1 cellular context compared by ENCODE assay signal in the genomic region with DNA sequence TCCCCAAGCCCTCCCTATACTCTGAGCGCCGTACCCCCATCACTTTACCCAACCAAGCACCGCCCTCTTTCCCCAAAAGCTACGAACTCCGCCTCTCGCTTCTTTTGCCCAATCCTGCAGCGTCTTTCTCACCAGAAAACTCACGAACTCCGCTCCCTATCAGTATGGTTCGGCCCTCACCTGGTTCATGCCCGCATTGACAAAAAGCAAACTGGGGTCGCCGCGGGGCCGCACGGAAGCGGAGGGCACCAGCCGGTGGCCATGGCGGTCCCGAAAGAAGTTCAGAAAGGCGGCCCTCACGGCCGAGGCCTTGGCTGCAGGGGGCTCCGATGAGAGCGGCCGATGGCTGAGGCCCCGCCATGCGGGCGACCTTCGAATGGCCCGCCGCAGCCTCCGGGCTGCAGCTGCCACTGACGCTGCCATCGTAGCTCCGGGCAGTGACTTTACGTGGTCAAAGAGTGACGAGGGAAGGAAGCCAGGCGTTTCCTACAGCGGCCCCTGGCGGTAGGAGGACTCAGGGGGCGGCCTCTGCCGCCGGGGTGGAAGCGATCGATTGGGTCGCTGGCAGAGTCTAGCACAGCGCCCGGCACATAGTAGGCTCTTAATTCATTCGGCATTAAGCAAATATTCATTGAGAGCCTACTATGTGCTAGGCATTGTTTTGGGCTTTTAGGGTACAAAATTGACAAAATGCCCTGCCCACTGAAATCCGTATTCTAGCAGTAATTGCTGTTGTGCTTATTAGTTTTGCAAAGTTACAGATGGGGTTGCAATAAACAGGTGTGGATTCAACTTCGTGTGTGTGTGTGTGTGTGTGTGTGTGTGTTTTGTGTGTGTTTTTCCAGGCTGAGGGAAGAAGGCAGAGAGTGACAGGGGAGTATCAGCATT.
A peak's percentile ranks its signal among the peaks of the same experiment; 100 is the strongest.
TF ChIP-seq lines count a peak whose summit lies in the region.

A gene (minus strand): TSS at position 447 of the 888 bp plus-strand sequence. CDS start 24 bp downstream, at position 423.

TF ChIP-seq in HEK293, 187 proteins besides CTCF, POLR2A, EP300 and RAD21 (continued from another document and continues in another):
- TF ChIP-seq, protein P1, sequence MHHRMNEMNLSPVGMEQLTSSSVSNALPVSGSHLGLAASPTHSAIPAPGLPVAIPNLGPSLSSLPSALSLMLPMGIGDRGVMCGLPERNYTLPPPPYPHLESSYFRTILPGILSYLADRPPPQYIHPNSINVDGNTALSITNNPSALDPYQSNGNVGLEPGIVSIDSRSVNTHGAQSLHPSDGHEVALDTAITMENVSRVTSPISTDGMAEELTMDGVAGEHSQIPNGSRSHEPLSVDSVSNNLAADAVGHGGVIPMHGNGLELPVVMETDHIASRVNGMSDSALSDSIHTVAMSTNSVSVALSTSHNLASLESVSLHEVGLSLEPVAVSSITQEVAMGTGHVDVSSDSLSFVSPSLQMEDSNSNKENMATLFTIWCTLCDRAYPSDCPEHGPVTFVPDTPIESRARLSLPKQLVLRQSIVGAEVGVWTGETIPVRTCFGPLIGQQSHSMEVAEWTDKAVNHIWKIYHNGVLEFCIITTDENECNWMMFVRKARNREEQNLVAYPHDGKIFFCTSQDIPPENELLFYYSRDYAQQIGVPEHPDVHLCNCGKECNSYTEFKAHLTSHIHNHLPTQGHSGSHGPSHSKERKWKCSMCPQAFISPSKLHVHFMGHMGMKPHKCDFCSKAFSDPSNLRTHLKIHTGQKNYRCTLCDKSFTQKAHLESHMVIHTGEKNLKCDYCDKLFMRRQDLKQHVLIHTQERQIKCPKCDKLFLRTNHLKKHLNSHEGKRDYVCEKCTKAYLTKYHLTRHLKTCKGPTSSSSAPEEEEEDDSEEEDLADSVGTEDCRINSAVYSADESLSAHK (tag by site-specific recombination; IDR thresholded peaks at IDR 0.05): no peak
- TF ChIP-seq ZEB2 (tag by site-specific recombination; IDR thresholded peaks at IDR 0.05) (peak; percentile 83; the same call in 1 of the 2 replicates), ZNF549 (tag by site-specific recombination; IDR thresholded peaks at IDR 0.05) (no peak), ZNF785 (tag by site-specific recombination; IDR thresholded peaks at IDR 0.05) (0 out of 2 replicates have a peak, but pooled peaks have one; percentile 17), ZBTB21 (tag by site-specific recombination; IDR thresholded peaks at IDR 0.05) (peak; percentile 86), ZNF146 (tag by site-specific recombination; IDR thresholded peaks at IDR 0.05) (no peak; the same call in 1 of the 2 replicates), ZNF19 (tag by site-specific recombination; IDR thresholded peaks at IDR 0.05; ENCODE audit: low read depth) (no peak), ZNF501 (tag by site-specific recombination; IDR thresholded peaks at IDR 0.05) (peak; percentile 100), ZBTB48 (tag by site-specific recombination; IDR thresholded peaks at IDR 0.05) (no peak), ZNF292 (tag by site-specific recombination; IDR thresholded peaks at IDR 0.05; ENCODE audit: borderline replicate concordance, low read depth) (no peak), ZNF404 (tag by site-specific recombination; IDR thresholded peaks at IDR 0.05) (no peak), ZNF202 (tag by site-specific recombination; IDR thresholded peaks at IDR 0.05; ENCODE audit: borderline replicate concordance) (no peak), ZNF530 (tag by site-specific recombination; IDR thresholded peaks at IDR 0.05; ENCODE audit: low read depth) (no peak), KLF1 (tag by site-specific recombination; IDR thresholded peaks at IDR 0.05) (peak; percentile 22; the same call in 1 of the 2 replicates), ZNF133 (tag by site-specific recombination; IDR thresholded peaks at IDR 0.05) (no peak), GLIS1 (tag by site-specific recombination; IDR thresholded peaks at IDR 0.05) (no peak), ZNF24 (tag by site-specific recombination; IDR thresholded peaks at IDR 0.05) (peak; percentile 93), ZNF23 (tag by site-specific recombination; IDR thresholded peaks at IDR 0.05; ENCODE audit: borderline replicate concordance) (no peak; the same call in 1 of the 2 replicates)
- TF ChIP-seq, protein P2, sequence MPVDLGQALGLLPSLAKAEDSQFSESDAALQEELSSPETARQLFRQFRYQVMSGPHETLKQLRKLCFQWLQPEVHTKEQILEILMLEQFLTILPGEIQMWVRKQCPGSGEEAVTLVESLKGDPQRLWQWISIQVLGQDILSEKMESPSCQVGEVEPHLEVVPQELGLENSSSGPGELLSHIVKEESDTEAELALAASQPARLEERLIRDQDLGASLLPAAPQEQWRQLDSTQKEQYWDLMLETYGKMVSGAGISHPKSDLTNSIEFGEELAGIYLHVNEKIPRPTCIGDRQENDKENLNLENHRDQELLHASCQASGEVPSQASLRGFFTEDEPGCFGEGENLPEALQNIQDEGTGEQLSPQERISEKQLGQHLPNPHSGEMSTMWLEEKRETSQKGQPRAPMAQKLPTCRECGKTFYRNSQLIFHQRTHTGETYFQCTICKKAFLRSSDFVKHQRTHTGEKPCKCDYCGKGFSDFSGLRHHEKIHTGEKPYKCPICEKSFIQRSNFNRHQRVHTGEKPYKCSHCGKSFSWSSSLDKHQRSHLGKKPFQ (tag by site-specific recombination; IDR thresholded peaks at IDR 0.05): no peak
- TF ChIP-seq, protein P3, sequence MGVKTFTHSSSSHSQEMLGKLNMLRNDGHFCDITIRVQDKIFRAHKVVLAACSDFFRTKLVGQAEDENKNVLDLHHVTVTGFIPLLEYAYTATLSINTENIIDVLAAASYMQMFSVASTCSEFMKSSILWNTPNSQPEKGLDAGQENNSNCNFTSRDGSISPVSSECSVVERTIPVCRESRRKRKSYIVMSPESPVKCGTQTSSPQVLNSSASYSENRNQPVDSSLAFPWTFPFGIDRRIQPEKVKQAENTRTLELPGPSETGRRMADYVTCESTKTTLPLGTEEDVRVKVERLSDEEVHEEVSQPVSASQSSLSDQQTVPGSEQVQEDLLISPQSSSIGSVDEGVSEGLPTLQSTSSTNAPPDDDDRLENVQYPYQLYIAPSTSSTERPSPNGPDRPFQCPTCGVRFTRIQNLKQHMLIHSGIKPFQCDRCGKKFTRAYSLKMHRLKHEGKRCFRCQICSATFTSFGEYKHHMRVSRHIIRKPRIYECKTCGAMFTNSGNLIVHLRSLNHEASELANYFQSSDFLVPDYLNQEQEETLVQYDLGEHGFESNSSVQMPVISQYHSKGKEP (tag by site-specific recombination; IDR thresholded peaks at IDR 0.05): peak; percentile 88
- TF ChIP-seq, protein P4, sequence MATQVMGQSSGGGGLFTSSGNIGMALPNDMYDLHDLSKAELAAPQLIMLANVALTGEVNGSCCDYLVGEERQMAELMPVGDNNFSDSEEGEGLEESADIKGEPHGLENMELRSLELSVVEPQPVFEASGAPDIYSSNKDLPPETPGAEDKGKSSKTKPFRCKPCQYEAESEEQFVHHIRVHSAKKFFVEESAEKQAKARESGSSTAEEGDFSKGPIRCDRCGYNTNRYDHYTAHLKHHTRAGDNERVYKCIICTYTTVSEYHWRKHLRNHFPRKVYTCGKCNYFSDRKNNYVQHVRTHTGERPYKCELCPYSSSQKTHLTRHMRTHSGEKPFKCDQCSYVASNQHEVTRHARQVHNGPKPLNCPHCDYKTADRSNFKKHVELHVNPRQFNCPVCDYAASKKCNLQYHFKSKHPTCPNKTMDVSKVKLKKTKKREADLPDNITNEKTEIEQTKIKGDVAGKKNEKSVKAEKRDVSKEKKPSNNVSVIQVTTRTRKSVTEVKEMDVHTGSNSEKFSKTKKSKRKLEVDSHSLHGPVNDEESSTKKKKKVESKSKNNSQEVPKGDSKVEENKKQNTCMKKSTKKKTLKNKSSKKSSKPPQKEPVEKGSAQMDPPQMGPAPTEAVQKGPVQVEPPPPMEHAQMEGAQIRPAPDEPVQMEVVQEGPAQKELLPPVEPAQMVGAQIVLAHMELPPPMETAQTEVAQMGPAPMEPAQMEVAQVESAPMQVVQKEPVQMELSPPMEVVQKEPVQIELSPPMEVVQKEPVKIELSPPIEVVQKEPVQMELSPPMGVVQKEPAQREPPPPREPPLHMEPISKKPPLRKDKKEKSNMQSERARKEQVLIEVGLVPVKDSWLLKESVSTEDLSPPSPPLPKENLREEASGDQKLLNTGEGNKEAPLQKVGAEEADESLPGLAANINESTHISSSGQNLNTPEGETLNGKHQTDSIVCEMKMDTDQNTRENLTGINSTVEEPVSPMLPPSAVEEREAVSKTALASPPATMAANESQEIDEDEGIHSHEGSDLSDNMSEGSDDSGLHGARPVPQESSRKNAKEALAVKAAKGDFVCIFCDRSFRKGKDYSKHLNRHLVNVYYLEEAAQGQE (tag by site-specific recombination; IDR thresholded peaks at IDR 0.05): no peak; the same call in 1 of the 2 replicates
- TF ChIP-seq, protein P5, sequence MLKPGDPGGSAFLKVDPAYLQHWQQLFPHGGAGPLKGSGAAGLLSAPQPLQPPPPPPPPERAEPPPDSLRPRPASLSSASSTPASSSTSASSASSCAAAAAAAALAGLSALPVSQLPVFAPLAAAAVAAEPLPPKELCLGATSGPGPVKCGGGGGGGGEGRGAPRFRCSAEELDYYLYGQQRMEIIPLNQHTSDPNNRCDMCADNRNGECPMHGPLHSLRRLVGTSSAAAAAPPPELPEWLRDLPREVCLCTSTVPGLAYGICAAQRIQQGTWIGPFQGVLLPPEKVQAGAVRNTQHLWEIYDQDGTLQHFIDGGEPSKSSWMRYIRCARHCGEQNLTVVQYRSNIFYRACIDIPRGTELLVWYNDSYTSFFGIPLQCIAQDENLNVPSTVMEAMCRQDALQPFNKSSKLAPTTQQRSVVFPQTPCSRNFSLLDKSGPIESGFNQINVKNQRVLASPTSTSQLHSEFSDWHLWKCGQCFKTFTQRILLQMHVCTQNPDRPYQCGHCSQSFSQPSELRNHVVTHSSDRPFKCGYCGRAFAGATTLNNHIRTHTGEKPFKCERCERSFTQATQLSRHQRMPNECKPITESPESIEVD (tag by site-specific recombination; IDR thresholded peaks at IDR 0.05): no peak
- TF ChIP-seq, protein P6, sequence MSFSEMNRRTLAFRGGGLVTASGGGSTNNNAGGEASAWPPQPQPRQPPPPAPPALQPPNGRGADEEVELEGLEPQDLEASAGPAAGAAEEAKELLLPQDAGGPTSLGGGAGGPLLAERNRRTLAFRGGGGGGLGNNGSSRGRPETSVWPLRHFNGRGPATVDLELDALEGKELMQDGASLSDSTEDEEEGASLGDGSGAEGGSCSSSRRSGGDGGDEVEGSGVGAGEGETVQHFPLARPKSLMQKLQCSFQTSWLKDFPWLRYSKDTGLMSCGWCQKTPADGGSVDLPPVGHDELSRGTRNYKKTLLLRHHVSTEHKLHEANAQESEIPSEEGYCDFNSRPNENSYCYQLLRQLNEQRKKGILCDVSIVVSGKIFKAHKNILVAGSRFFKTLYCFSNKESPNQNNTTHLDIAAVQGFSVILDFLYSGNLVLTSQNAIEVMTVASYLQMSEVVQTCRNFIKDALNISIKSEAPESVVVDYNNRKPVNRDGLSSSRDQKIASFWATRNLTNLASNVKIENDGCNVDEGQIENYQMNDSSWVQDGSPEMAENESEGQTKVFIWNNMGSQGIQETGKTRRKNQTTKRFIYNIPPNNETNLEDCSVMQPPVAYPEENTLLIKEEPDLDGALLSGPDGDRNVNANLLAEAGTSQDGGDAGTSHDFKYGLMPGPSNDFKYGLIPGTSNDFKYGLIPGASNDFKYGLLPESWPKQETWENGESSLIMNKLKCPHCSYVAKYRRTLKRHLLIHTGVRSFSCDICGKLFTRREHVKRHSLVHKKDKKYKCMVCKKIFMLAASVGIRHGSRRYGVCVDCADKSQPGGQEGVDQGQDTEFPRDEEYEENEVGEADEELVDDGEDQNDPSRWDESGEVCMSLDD (tag by site-specific recombination; IDR thresholded peaks at IDR 0.05): 0 out of 2 replicates have a peak, but pooled peaks have one; percentile 9
- TF ChIP-seq, protein P7, sequence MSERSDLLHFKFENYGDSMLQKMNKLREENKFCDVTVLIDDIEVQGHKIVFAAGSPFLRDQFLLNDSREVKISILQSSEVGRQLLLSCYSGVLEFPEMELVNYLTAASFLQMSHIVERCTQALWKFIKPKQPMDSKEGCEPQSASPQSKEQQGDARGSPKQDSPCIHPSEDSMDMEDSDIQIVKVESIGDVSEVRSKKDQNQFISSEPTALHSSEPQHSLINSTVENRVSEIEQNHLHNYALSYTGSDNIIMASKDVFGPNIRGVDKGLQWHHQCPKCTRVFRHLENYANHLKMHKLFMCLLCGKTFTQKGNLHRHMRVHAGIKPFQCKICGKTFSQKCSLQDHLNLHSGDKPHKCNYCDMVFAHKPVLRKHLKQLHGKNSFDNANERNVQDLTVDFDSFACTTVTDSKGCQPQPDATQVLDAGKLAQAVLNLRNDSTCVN (tag by site-specific recombination; optimal IDR thresholded peaks at IDR 0.05): peak; percentile 33
- TF ChIP-seq, protein P8, sequence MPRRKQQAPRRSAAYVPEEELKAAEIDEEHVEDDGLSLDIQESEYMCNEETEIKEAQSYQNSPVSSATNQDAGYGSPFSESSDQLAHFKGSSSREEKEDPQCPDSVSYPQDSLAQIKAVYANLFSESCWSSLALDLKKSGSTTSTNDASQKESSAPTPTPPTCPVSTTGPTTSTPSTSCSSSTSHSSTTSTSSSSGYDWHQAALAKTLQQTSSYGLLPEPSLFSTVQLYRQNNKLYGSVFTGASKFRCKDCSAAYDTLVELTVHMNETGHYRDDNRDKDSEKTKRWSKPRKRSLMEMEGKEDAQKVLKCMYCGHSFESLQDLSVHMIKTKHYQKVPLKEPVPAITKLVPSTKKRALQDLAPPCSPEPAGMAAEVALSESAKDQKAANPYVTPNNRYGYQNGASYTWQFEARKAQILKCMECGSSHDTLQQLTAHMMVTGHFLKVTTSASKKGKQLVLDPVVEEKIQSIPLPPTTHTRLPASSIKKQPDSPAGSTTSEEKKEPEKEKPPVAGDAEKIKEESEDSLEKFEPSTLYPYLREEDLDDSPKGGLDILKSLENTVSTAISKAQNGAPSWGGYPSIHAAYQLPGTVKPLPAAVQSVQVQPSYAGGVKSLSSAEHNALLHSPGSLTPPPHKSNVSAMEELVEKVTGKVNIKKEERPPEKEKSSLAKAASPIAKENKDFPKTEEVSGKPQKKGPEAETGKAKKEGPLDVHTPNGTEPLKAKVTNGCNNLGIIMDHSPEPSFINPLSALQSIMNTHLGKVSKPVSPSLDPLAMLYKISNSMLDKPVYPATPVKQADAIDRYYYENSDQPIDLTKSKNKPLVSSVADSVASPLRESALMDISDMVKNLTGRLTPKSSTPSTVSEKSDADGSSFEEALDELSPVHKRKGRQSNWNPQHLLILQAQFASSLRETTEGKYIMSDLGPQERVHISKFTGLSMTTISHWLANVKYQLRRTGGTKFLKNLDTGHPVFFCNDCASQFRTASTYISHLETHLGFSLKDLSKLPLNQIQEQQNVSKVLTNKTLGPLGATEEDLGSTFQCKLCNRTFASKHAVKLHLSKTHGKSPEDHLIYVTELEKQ (tag by site-specific recombination; IDR thresholded peaks at IDR 0.05; ENCODE audit: borderline replicate concordance): peak; percentile 62; the same call in 1 of the 2 replicates
